1 cellular context compared by ENCODE assay signal in genomic region chr2:177246000-177246399, GRCh38.
TF ChIP-seq lines count a peak whose summit lies in the region.

No MANE protein-coding gene starts in this region.

TF ChIP-seq in GM23338, 12 proteins besides CTCF, POLR2A, EP300 and RAD21 (continued from another document):
- TF ChIP-seq REST (IDR thresholded peaks at IDR 0.05; ENCODE audit: unreplicated experiment): no peak
- TF ChIP-seq NANOG (IDR thresholded peaks at IDR 0.05; ENCODE audit: borderline replicate concordance): no peak
- TF ChIP-seq ETS1 (IDR thresholded peaks at IDR 0.05): no peak
- TF ChIP-seq POLR2AphosphoS5 (IDR thresholded peaks at IDR 0.05; ENCODE audit: low read depth): no peak
- TF ChIP-seq EZH2phosphoT487 (IDR thresholded peaks at IDR 0.05; ENCODE audit: unreplicated experiment): no peak
